ENCODE assay signal across 24 cellular contexts in the genomic region with DNA sequence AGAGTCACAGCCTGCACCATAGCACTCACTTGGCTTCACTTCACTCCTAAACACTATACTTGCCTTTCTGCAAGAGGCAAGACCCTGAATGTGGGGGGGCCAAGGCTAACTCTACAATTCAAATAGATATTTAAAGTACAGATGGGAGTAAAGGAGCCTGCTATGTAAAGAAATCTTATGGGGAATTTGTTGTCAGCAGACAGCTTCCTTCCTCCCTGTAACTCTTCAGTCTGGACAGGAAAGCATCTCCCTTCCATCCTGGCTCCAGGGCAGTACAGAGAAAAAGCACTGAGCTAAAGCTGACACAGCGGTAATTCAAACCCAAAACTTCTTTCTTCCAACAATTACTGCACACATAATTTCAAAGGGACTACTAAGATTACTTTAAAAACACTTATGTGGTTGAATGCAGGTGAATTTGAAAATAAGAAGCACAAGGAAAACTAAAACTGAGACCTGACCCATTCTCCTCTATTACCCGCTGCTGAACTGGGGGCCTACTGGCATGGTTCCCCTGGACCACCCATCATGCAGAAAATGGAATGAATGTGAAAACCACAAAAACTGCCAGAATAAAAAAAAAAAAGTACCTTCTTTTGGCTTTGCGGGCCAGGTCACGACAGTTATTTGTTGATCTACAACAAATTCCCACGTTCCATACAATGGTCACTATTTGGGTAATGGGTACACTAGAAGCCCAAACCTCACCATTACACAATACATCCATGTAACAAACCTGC.
"Had no signal": no experiment of that assay in that cellular context is flagged by ENCODE, and none has a peak within 500 bp of the region (broad histone marks: within the 10 kb centered on the region; RNA-seq: fewer than 3 reads in every experiment).

No MANE protein-coding gene starts in this region.

- H3K27ac Mint-ChIP-seq: activated CD4-positive, alpha-beta T cell treated with anti-CD3 and anti-CD28 coated beads, Interleukin-2, amount 10 ng/mL, durations not matched to agents 24 days and 14 days; activated naive CD4-positive, alpha-beta T cell treated with anti-CD3 and anti-CD28 coated beads, Interleukin-2, amount 10 ng/mL, durations not matched to agents 7 days and 5 days; activated naive CD8-positive, alpha-beta T cell treated with anti-CD3 and anti-CD28 coated beads, Interleukin-2, amount 50 U/mL, for 24 hours; memory B cell; naive thymus-derived CD4-positive, alpha-beta T cell had no signal

- H3K27me3 ChIP-seq: breast epithelium, left lung, ovary, sigmoid colon, spleen, tibial artery, uterus had no signal

- H3K9ac ChIP-seq: SK-N-SH had no signal

- H3K27me3 Mint-ChIP-seq: activated CD4-positive, alpha-beta T cell treated with anti-CD3 and anti-CD28 coated beads, Interleukin-2, amount 10 ng/mL, durations not matched to agents 24 days and 14 days; activated naive CD4-positive, alpha-beta T cell treated with anti-CD3 and anti-CD28 coated beads, Interleukin-2, amount 10 ng/mL, durations not matched to agents 7 days and 5 days; activated naive CD8-positive, alpha-beta T cell treated with anti-CD3 and anti-CD28 coated beads, Interleukin-2, amount 50 U/mL, for 24 hours; effector memory CD8-positive, alpha-beta T cell; memory B cell; naive thymus-derived CD4-positive, alpha-beta T cell; T-cell had no signal

- H3K4me3 ChIP-seq: breast epithelium, left lung, mucosa of descending colon, ovary, sigmoid colon, spleen, tibial artery, uterus had no signal

- DNase-seq: activated CD4-positive, alpha-beta T cell treated with anti-CD3 and anti-CD28 coated beads, Interleukin-2, amount 10 ng/mL, durations not matched to agents 24 days and 14 days; activated CD8-positive, alpha-beta memory T cell treated with anti-CD3 and anti-CD28 coated beads, Interleukin-2, amount 50 U/mL, for 4 hours; activated effector memory CD4-positive, alpha-beta T cell treated with Interleukin-2 at 50 U/mL for 16 hours; activated naive CD4-positive, alpha-beta T cell treated with anti-CD3 and anti-CD28 coated beads, Interleukin-2, amount 10 ng/mL, durations not matched to agents 7 days and 5 days; activated naive CD8-positive, alpha-beta T cell treated with anti-CD3 and anti-CD28 coated beads, Interleukin-2, amount 50 U/mL, for 24 hours; activated T-cell treated with anti-CD3 and anti-CD28 coated beads, Interleukin-2, amount 50 U/mL, for 48 hours; aorta; effector memory CD8-positive, alpha-beta T cell; foreskin melanocyte; left lung; mucosa of descending colon; naive thymus-derived CD4-positive, alpha-beta T cell; ovary; sigmoid colon; SK-N-SH; spleen; stimulated activated CD8-positive, alpha-beta memory T cell treated with anti-CD3 and anti-CD28 coated beads, Interleukin-4, amount 100 ng/mL, for 48 hours; stimulated activated naive CD4-positive, alpha-beta T cell; T-cell; T-helper 9 cell; tibial artery; uterus had no signal

- ATAC-seq: activated naive CD8-positive, alpha-beta T cell treated with anti-CD3 and anti-CD28 coated beads, Interleukin-2, amount 50 U/mL, for 24 hours; effector memory CD8-positive, alpha-beta T cell; left lung; mucosa of descending colon; naive thymus-derived CD4-positive, alpha-beta T cell; T-cell had no signal

- H3K4me3 Mint-ChIP-seq: activated CD4-positive, alpha-beta T cell treated with anti-CD3 and anti-CD28 coated beads, Interleukin-2, amount 10 ng/mL, durations not matched to agents 24 days and 14 days; activated naive CD4-positive, alpha-beta T cell treated with anti-CD3 and anti-CD28 coated beads, Interleukin-2, amount 10 ng/mL, durations not matched to agents 7 days and 5 days; activated naive CD8-positive, alpha-beta T cell treated with anti-CD3 and anti-CD28 coated beads, Interleukin-2, amount 50 U/mL, for 24 hours; effector memory CD8-positive, alpha-beta T cell; memory B cell; naive thymus-derived CD4-positive, alpha-beta T cell; T-cell had no signal

- H3K9me3 ChIP-seq: breast epithelium, left lung, mucosa of descending colon, ovary, sigmoid colon, SK-N-SH, spleen, tibial artery, uterus had no signal

- H3K9me3 Mint-ChIP-seq: activated CD4-positive, alpha-beta T cell treated with anti-CD3 and anti-CD28 coated beads, Interleukin-2, amount 10 ng/mL, durations not matched to agents 24 days and 14 days; activated naive CD4-positive, alpha-beta T cell treated with anti-CD3 and anti-CD28 coated beads, Interleukin-2, amount 10 ng/mL, durations not matched to agents 7 days and 5 days; activated naive CD8-positive, alpha-beta T cell treated with anti-CD3 and anti-CD28 coated beads, Interleukin-2, amount 50 U/mL, for 24 hours; effector memory CD8-positive, alpha-beta T cell; memory B cell; naive thymus-derived CD4-positive, alpha-beta T cell; T-cell had no signal

- H3K36me3 ChIP-seq: breast epithelium, ovary, uterus had no signal

- H3K27ac ChIP-seq: breast epithelium, left lung, ovary, spleen, uterus had no signal
